Comparison of ENCODE assay signal across 20 cellular contexts in the genomic region with DNA sequence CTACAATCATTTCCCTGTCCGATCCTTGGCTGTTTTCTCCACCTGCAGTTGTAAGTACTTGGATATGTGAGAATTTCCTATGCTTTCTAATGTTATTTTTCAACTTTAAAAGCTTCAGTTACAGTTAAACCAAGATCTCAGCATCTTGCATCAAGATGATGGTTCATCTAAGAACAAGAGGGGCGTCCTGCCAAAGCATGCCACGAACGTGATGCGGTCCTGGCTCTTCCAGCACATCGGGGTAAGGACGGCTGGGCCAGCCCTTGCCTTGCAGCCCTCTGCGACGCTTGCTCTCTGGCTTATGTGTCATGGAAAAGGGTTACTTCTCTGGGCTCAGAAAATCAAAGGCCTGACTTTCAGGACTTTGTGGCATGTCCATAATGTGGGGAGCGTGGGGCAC.
DNase-seq lines count a peak whose midpoint lies in the region; ATAC-seq and TF ChIP-seq lines count a peak whose summit lies in the region.
"Had no signal": no experiment of that assay in that cellular context is flagged by ENCODE, and none has a peak within 500 bp of the region (broad histone marks: within the 10 kb centered on the region; RNA-seq: fewer than 3 reads in every experiment).

No MANE protein-coding gene starts in this region.

- no peak overlapping the region for H3K4me2 ChIP-seq in DOHH2 (ENCODE audit: low read length)
- peak overlapping the region; percentile 0; the same call in 1 of the 2 replicates for H3K4me2 ChIP-seq in OCI-LY1 (ENCODE audit: low read length)

- DNase-seq in nephron progenitor cell = no peak
- no peak for DNase-seq in T-helper 2 cell treated with Interferon-gamma antibody and Interleukin-4, amounts not matched to agents 5 μg/mL and 100 μg/mL, for 36 hours (ENCODE audit: low spot score)
- DNase-seq: AML-193, GDM1, MG63, NCI-H1417, NCI-H1694 treated with DMSO at 0.1 percent for 48 hours, NCI-H2081 treated with DMSO at 0.1 percent for 48 hours, NCI-H2171 treated with DMSO at 0.1 percent for 48 hours, NCI-H524 treated with DMSO at 0.1 percent for 48 hours, NCI-H82, OCI-M1 had no signal

- TF ChIP-seq CTCF in DOHH2 (IDR thresholded peaks at IDR 0.05; ENCODE audit: low read depth, low read length, poor library complexity, severe bottlenecking) (no peak), OCI-LY1 (IDR thresholded peaks at IDR 0.05; ENCODE audit: low read length) (no peak), nephron progenitor cell (IDR thresholded peaks at IDR 0.05) (no peak)

- H3K9me3 ChIP-seq in DOHH2 (ENCODE audit: control insufficient read depth, insufficient read depth, low read length) (no peaks in the 10 kb centered on the region), OCI-LY1 (ENCODE audit: low read length) (no peaks in the 10 kb centered on the region)
- H3K9me3 ChIP-seq: HAP-1, MG63 had no signal

- H3K4me1 ChIP-seq in DOHH2 (ENCODE audit: control insufficient read depth, low read length) = peaks cover 44% of the 10 kb centered on the region
- peaks cover 67% of the 10 kb centered on the region for H3K4me1 ChIP-seq in OCI-LY1 (ENCODE audit: insufficient read depth, low read length, severe bottlenecking)

- no peaks in the 10 kb centered on the region for H3K9me3 Mint-ChIP-seq in nephron progenitor cell
- no peaks in the 10 kb centered on the region for H3K9me3 Mint-ChIP-seq in T-helper 2 cell treated with Interferon-gamma antibody and Interleukin-4, amounts not matched to agents 5 μg/mL and 100 μg/mL, for 36 hours
- H3K9me3 Mint-ChIP-seq: CD14-positive monocyte had no signal

- H3K27me3 ChIP-seq in DOHH2 (ENCODE audit: control insufficient read depth, low read length) = no peaks in the 10 kb centered on the region
- no peaks in the 10 kb centered on the region for H3K27me3 ChIP-seq in OCI-LY1 (ENCODE audit: insufficient read depth, low read length)
- H3K27me3 ChIP-seq: MG63 had no signal

- ATAC-seq in HG03159 (IDR thresholded peaks at IDR 0.05; ENCODE audit: unreplicated experiment) (no peak), GM18498 (IDR thresholded peaks at IDR 0.05; ENCODE audit: unreplicated experiment) (no peak), HG03439 (IDR thresholded peaks at IDR 0.05; ENCODE audit: unreplicated experiment) (no peak)
- ATAC-seq: Right ventricle myocardium inferior had no signal

- no peaks in the 10 kb centered on the region for H3K9me2 ChIP-seq in DOHH2 (replicated peaks; ENCODE audit: control insufficient read depth, low read length)
- no peaks in the 10 kb centered on the region for H3K9me2 ChIP-seq in OCI-LY1 (ENCODE audit: low read depth, low read length)

- no peaks in the 10 kb centered on the region for H3K27me3 Mint-ChIP-seq in nephron progenitor cell (ENCODE audit: low read depth, poor library complexity)
- no peaks in the 10 kb centered on the region for H3K27me3 Mint-ChIP-seq in T-helper 2 cell treated with Interferon-gamma antibody and Interleukin-4, amounts not matched to agents 5 μg/mL and 100 μg/mL, for 36 hours (ENCODE audit: low read depth)

- no peak overlapping the region for H2AFZ ChIP-seq in OCI-LY1 (ENCODE audit: low read length)

- peaks cover 18% of the 10 kb centered on the region for H3K4me1 Mint-ChIP-seq in nephron progenitor cell
- no peaks in the 10 kb centered on the region for H3K4me1 Mint-ChIP-seq in T-helper 2 cell treated with Interferon-gamma antibody and Interleukin-4, amounts not matched to agents 5 μg/mL and 100 μg/mL, for 36 hours (ENCODE audit: low read depth)
- H3K4me1 Mint-ChIP-seq: CD14-positive monocyte had no signal

- peaks cover 34% of the 10 kb centered on the region for H3K36me3 ChIP-seq in DOHH2 (ENCODE audit: control insufficient read depth, low read length)
- H3K36me3 ChIP-seq in OCI-LY1 (ENCODE audit: insufficient read depth, low read length) = peaks cover 27% of the 10 kb centered on the region

- H3K9ac ChIP-seq in OCI-LY1 (ENCODE audit: low read length) = no peak overlapping the region; the same call in 1 of the 2 replicates

- H4K20me1 ChIP-seq in DOHH2 (ENCODE audit: control insufficient read depth, insufficient read depth, low read depth, low read length) (no peaks in the 10 kb centered on the region), OCI-LY1 (ENCODE audit: insufficient read depth, low read length) (no peaks in the 10 kb centered on the region)

- 0 out of 2 replicates have a peak, but pooled peaks cover 3% of the 10 kb centered on the region for H3F3A ChIP-seq in DOHH2 (ENCODE audit: control insufficient read depth, insufficient read depth)
- no peaks in the 10 kb centered on the region; the same call in 1 of the 2 replicates for H3F3A ChIP-seq in OCI-LY1 (ENCODE audit: insufficient read depth, low read length)

- H3K79me2 ChIP-seq in DOHH2 (ENCODE audit: control insufficient read depth, low read length) = no peaks in the 10 kb centered on the region
- no peaks in the 10 kb centered on the region for H3K79me2 ChIP-seq in OCI-LY1 (ENCODE audit: insufficient read depth, low read length)

- peaks cover 63% of the 10 kb centered on the region for H3K36me3 Mint-ChIP-seq in nephron progenitor cell (ENCODE audit: low read depth)
- peaks cover 16% of the 10 kb centered on the region for H3K36me3 Mint-ChIP-seq in T-helper 2 cell treated with Interferon-gamma antibody and Interleukin-4, amounts not matched to agents 5 μg/mL and 100 μg/mL, for 36 hours (ENCODE audit: low read depth)

- no peak overlapping the region for H3K4me3 Mint-ChIP-seq in nephron progenitor cell
- no peak overlapping the region for H3K4me3 Mint-ChIP-seq in T-helper 2 cell treated with Interferon-gamma antibody and Interleukin-4, amounts not matched to agents 5 μg/mL and 100 μg/mL, for 36 hours
- H3K4me3 Mint-ChIP-seq: CD14-positive monocyte had no signal

- H3K27ac ChIP-seq in DOHH2 (ENCODE audit: low read depth, low read length) = 0 out of 2 replicates have a peak overlapping the region, but pooled peaks have one; percentile 51
- H3K27ac ChIP-seq in OCI-LY1 (ENCODE audit: low read depth, low read length, poor library complexity, severe bottlenecking) = peak overlapping the region; percentile 92

- peak overlapping the region; percentile 9 for H3K27ac Mint-ChIP-seq in nephron progenitor cell
- no peak overlapping the region for H3K27ac Mint-ChIP-seq in T-helper 2 cell treated with Interferon-gamma antibody and Interleukin-4, amounts not matched to agents 5 μg/mL and 100 μg/mL, for 36 hours

- no peak overlapping the region for H3K4me3 ChIP-seq in DOHH2 (ENCODE audit: low read length)
- H3K4me3 ChIP-seq in OCI-LY1 (ENCODE audit: low read depth, low read length, poor library complexity, severe bottlenecking) = peak overlapping the region; percentile 2
- H3K4me3 ChIP-seq: HAP-1, MG63 had no signal
